Comparison of ENCODE assay signal across 8 cellular contexts in the genomic region with DNA sequence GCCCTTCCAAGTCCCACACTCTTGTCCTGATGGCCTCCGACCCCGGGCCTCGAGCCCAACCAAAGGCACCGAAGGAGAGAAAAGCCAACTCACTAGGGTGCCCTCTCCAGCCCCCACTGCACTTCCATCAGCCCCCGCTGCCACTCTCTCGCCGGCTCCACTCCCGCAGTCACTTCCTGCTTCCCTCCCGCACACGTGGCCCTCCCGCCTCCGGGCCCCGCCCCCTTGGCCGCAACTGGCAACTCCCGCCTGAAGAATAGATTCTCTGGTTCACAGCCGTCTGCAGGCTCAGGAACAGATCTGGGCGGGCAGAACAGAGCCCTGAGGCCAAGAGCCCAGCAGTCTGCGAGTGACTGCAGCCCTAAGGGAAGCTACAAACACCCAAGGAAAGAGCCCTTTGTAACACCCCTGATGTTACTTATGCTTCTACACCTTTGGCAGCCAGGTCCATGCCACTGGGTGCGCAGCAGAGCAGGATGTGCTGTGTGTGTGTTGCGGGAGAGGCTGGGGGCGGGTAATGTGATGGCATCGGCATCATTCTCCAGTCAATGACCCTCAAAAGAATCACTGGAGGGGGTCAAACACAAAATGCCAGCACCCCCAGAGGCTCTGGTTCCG. TPM values are rescaled to one million over a fixed set of nuclear protein-coding genes. Genes with fewer than 3 reads are reported as not detected.
DNase-seq lines count a peak whose midpoint lies in the region; ATAC-seq, FAIRE-seq and TF ChIP-seq lines count a peak whose summit lies in the region.

Gene SLC39A11 (minus strand): TSS at position 171 of the 618 bp plus-strand sequence. CDS start 3,924 bp downstream, outside the sequence.

- BruUV-seq in endothelial cell of umbilical vein (replicated peaks; lab: Mats Ljungman, UMichigan): no TSS peak

- no peaks in the 10 kb centered on the region for H3K9me2 ChIP-seq in OCI-LY1 (ENCODE audit: low read depth, low read length)

- no peaks in the 10 kb centered on the region for H3K9me1 ChIP-seq in endothelial cell of umbilical vein (replicated peaks; ENCODE audit: control insufficient read depth, extremely low read depth, insufficient read depth, low read length)

- POLR2A ChIA-PET in endothelial cell of umbilical vein (lab: Charles Lee): no interaction called here

- H3K27ac ChIP-seq in HUES48 (ENCODE audit: low read depth, low read length) (no peak within 1 kb of the TSS), OCI-LY1 (ENCODE audit: low read depth, low read length, poor library complexity, severe bottlenecking) (no peak within 1 kb of the TSS), endothelial cell of umbilical vein (ENCODE audit: insufficient read depth, low read depth, low read length) (no peak within 1 kb of the TSS)

- peak; percentile 99 for ATAC-seq in GM21390 (IDR thresholded peaks at IDR 0.05; ENCODE audit: unreplicated experiment)

- dilution Hi-C loops in endothelial cell of umbilical vein (cut with MboI; ENCODE audit: extremely low pct_ligation_motif_present, low sequenced_read_pairs): no loop called here

- H3K79me2 ChIP-seq in OCI-LY1 (ENCODE audit: insufficient read depth, low read length) (no peaks in the 10 kb centered on the region), endothelial cell of umbilical vein (ENCODE audit: control insufficient read depth, insufficient read depth, low read length) (no peaks in the 10 kb centered on the region)

- in situ Hi-C loops in Caki2 (cut with HindIII; ENCODE audit: low pct_unique_long_range_greater_than_20kb, low sequenced_read_pairs): no loop called here

- H3F3A ChIP-seq in OCI-LY1 (ENCODE audit: insufficient read depth, low read length): no peaks in the 10 kb centered on the region

- peak within 1 kb of the TSS; percentile 85 for H2AFZ ChIP-seq in OCI-LY1 (ENCODE audit: low read length)
- H2AFZ ChIP-seq in endothelial cell of umbilical vein (ENCODE audit: low read depth, low read length): peak within 1 kb of the TSS; percentile 97

- DNase-seq in Caki2 (ENCODE audit: low read depth): peak; percentile 84
- DNase-seq in activated CD8-positive, alpha-beta memory T cell treated with anti-CD3 and anti-CD28 coated beads, Interleukin-2, amount 50 U/mL, for 4 hours: peak; percentile 89
- peak; percentile 92 for DNase-seq in endothelial cell of umbilical vein (ENCODE audit: low read depth, low spot score)
- DNase-seq in middle frontal gyrus (ENCODE audit: extremely low spot score, low spot score): peak; percentile 91
- peak; percentile 86 for DNase-seq in stimulated activated CD8-positive, alpha-beta memory T cell treated with anti-CD3 and anti-CD28 coated beads, Interleukin-2, amount 100 ng/mL, for 48 hours (ENCODE audit: low read depth in 2 of 2)

- H3K36me3 ChIP-seq in HUES48 (ENCODE audit: control insufficient read depth, insufficient read depth, low read length) (no peaks in the 10 kb centered on the region), OCI-LY1 (ENCODE audit: insufficient read depth, low read length) (no peaks in the 10 kb centered on the region), endothelial cell of umbilical vein (ENCODE audit: control insufficient read depth in 2 of 2, extremely low read depth in 1 of 2, insufficient read depth in 2 of 2, low read length in 2 of 2) (no peaks in the 10 kb centered on the region)

- TF ChIP-seq CTCF in OCI-LY1 (IDR thresholded peaks at IDR 0.05; ENCODE audit: low read length) (no peak), endothelial cell of umbilical vein (IDR thresholded peaks at IDR 0.05; ENCODE audit: extremely low read depth in 1 of 2, insufficient read depth in 1 of 2, low read depth in 1 of 2, low read length in 2 of 2) (no peak)

- peak within 1 kb of the TSS; percentile 98 for H3K4me2 ChIP-seq in OCI-LY1 (ENCODE audit: low read length)
- peak within 1 kb of the TSS; percentile 63 for H3K4me2 ChIP-seq in endothelial cell of umbilical vein (ENCODE audit: insufficient read depth, low read length)

- peaks cover 19% of the 10 kb centered on the region for H3K4me1 ChIP-seq in HUES48 (ENCODE audit: control insufficient read depth, insufficient read depth, low read length)
- peaks cover 28% of the 10 kb centered on the region for H3K4me1 ChIP-seq in OCI-LY1 (ENCODE audit: insufficient read depth, low read length, severe bottlenecking)
- H3K4me1 ChIP-seq in endothelial cell of umbilical vein (ENCODE audit: control insufficient read depth, extremely low read depth, insufficient read depth, low read length): peaks cover 9% of the 10 kb centered on the region

- peak; percentile 96 for FAIRE-seq in endothelial cell of umbilical vein (lab: Jason Lieb, UNC)

- peak within 1 kb of the TSS; percentile 70 for H3K4me3 ChIP-seq in HUES48 (ENCODE audit: low read depth, low read length)
- H3K4me3 ChIP-seq in OCI-LY1 (ENCODE audit: low read depth, low read length, poor library complexity, severe bottlenecking): peak within 1 kb of the TSS; percentile 86
- peak within 1 kb of the TSS; percentile 47 to 83 (median 61) for H3K4me3 ChIP-seq in endothelial cell of umbilical vein (replicated peaks in 1 of 3; ENCODE audit: insufficient read depth in 1 of 3, low read depth in 1 of 3, low read length in 3 of 3)

- intact Hi-C loops in endothelial cell of umbilical vein (cut with micrococcal nuclease): loop anchor here (1.0 to 5.0 kb wide), 4 partner anchors 108 to 365 kb away; a partner anchor contains a TSS

- H4K20me1 ChIP-seq in OCI-LY1 (ENCODE audit: insufficient read depth, low read length): no peaks in the 10 kb centered on the region
- no peaks in the 10 kb centered on the region for H4K20me1 ChIP-seq in endothelial cell of umbilical vein (replicated peaks; ENCODE audit: control insufficient read depth, extremely low read depth, insufficient read depth, low read length)

- H3K27me3 ChIP-seq in HUES48 (ENCODE audit: control insufficient read depth, insufficient read depth, low read length): no peaks in the 10 kb centered on the region
- H3K27me3 ChIP-seq in OCI-LY1 (ENCODE audit: insufficient read depth, low read length): no peaks in the 10 kb centered on the region
- no peaks in the 10 kb centered on the region for H3K27me3 ChIP-seq in endothelial cell of umbilical vein (ENCODE audit: control insufficient read depth in 2 of 2, insufficient read depth in 2 of 2, low read length in 2 of 2)

- H3K9ac ChIP-seq in HUES48 (ENCODE audit: low read depth, low read length): no peak within 1 kb of the TSS
- H3K9ac ChIP-seq in OCI-LY1 (ENCODE audit: low read length): peak within 1 kb of the TSS; percentile 85
- H3K9ac ChIP-seq in endothelial cell of umbilical vein (replicated peaks; ENCODE audit: extremely low read depth, insufficient read depth, low read length): peak within 1 kb of the TSS; percentile 34

- no peaks in the 10 kb centered on the region for H3K9me3 ChIP-seq in HUES48 (ENCODE audit: control insufficient read depth, insufficient read depth, low read length)
- no peaks in the 10 kb centered on the region for H3K9me3 ChIP-seq in OCI-LY1 (ENCODE audit: low read length)
- H3K9me3 ChIP-seq in endothelial cell of umbilical vein (replicated peaks; ENCODE audit: control insufficient read depth, insufficient read depth, low read length): no peaks in the 10 kb centered on the region

- peak; percentile 73 for TF ChIP-seq POLR2A in endothelial cell of umbilical vein (IDR thresholded peaks at IDR 0.05; ENCODE audit: low read depth, low read length)

- CTCF ChIA-PET in endothelial cell of umbilical vein (lab: Charles Lee): interaction anchor here (1.6 to 3.0 kb wide), 3 partner anchors 107 to 368 kb away, joined by 3 to 13 read pairs (median 6); no protein-coding TSS in a partner anchor

TF ChIP-seq in endothelial cell of umbilical vein, 7 proteins besides CTCF, POLR2A, EP300 and RAD21:
- TF ChIP-seq EZH2 (IDR thresholded peaks at IDR 0.05; ENCODE audit: borderline replicate concordance, low read depth, low read length, severe bottlenecking) (no peak), POLR2AphosphoS5 (IDR thresholded peaks at IDR 0.05; ENCODE audit: insufficient read depth, low read depth, low read length) (peak; percentile 73), MYC (IDR thresholded peaks at IDR 0.05; ENCODE audit: low read depth, low read length) (peak; percentile 73), FOS (IDR thresholded peaks at IDR 0.05; ENCODE audit: borderline replicate concordance, insufficient read depth, low read length) (no peak)
- TF ChIP-seq, protein P1, sequence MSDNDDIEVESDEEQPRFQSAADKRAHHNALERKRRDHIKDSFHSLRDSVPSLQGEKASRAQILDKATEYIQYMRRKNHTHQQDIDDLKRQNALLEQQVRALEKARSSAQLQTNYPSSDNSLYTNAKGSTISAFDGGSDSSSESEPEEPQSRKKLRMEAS (IDR thresholded peaks at IDR 0.05; ENCODE audit: insufficient read depth, insufficient read length): peak; percentile 90

RNA-seq across cellular contexts. Expression of gene SLC39A11, which starts in this region (rescaled TPM):
- 24.8 and 28.1 TPM in 2 replicates for total RNA-seq in Caki2 (2014; rRNA removed; shearing (Covaris generic); ENCODE audit: low replicate concordance)
- total RNA-seq in endothelial cell of umbilical vein: 11.9 and 12.4 TPM in 2 replicates
- 7.8 and 8.1 TPM in 2 replicates for polyA plus RNA-seq in endothelial cell of umbilical vein
- polyA plus RNA-seq in endothelial cell of umbilical vein (2011; cell fraction: cytosol; rRNA removed): 4.8 and 5.7 TPM in 2 replicates
- polyA plus RNA-seq in endothelial cell of umbilical vein (2011; cell fraction: nucleus; rRNA removed): 5.1 and 7.9 TPM in 2 replicates
- 9.6 and 11.7 TPM in 2 replicates for polyA plus RNA-seq in endothelial cell of umbilical vein (2012)
- polyA minus RNA-seq in endothelial cell of umbilical vein: 31.9 and 46.8 TPM in 2 replicates
- polyA minus RNA-seq in endothelial cell of umbilical vein (2011; cell fraction: cytosol; rRNA and poly(A)+ RNA removed): 4.9 TPM
- 24.6 and 25.5 TPM in 2 replicates for polyA minus RNA-seq in endothelial cell of umbilical vein (2011; cell fraction: nucleus; rRNA and poly(A)+ RNA removed)
